Comparison of ENCODE assay signal across 8 cellular contexts in genomic region chr6:33299237-33299944, GRCh38. TPM values are rescaled to one million over a fixed set of nuclear protein-coding genes. Genes with fewer than 3 reads are reported as not detected.
DNase-seq lines count a peak whose midpoint lies in the region; ATAC-seq and TF ChIP-seq lines count a peak whose summit lies in the region.

No MANE protein-coding gene starts in this region.

- peak; percentile 94 for DNase-seq in ELF-1 (ENCODE audit: low read depth, low spot score)
- peak; percentile 80 for DNase-seq in H4 (ENCODE audit: low spot score)
- peak; percentile 95 for DNase-seq in RKO (ENCODE audit: low spot score)
- peak; percentile 88 for DNase-seq in activated T-helper 1 cell treated with anti-CD3 and anti-CD28 coated beads, Interleukin-2, amount 50 U/mL, for 16 hours (ENCODE audit: low read depth in 1 of 2, low spot score in 1 of 2)
- peak; percentile 89 for DNase-seq in fibroblast of lung (ENCODE audit: low read depth in 2 of 2)
- peak; percentile 86 to 95 (median 92) for DNase-seq in naive thymus-derived CD8-positive, alpha-beta T cell
- DNase-seq in stimulated activated naive B cell treated with anti-CD40 and anti-IgM and Interleukin-4, amounts not matched to agents 10 μg/mL and 1 μg/mL and 100 μg/mL, for 72 hours = peak; percentile 91

- no peaks in the 10 kb centered on the region for H4K20me1 ChIP-seq in fibroblast of lung (ENCODE audit: control insufficient read depth, extremely low read depth, insufficient read depth, low read length)

- peaks cover 0 to 2% (median 0%) of the 10 kb centered on the region in 5 donors for H3K27me3 Mint-ChIP-seq in naive thymus-derived CD8-positive, alpha-beta T cell
- H3K27me3 Mint-ChIP-seq in stimulated activated naive B cell treated with anti-CD40 and anti-IgM and Interleukin-4, amounts not matched to agents 10 μg/mL and 1 μg/mL and 100 μg/mL, for 72 hours = no peaks in the 10 kb centered on the region

- peak overlapping the region; percentile 94 to 100 (median 99) for H3K27ac Mint-ChIP-seq in naive thymus-derived CD8-positive, alpha-beta T cell
- H3K27ac Mint-ChIP-seq in stimulated activated naive B cell treated with anti-CD40 and anti-IgM and Interleukin-4, amounts not matched to agents 10 μg/mL and 1 μg/mL and 100 μg/mL, for 72 hours = peak overlapping the region; percentile 98

- H3K27me3 ChIP-seq in fibroblast of lung (ENCODE audit: control insufficient read depth, insufficient read depth, low read length) = no peaks in the 10 kb centered on the region

- H3K4me1 Mint-ChIP-seq in naive thymus-derived CD8-positive, alpha-beta T cell = peaks cover 20 to 49% (median 43%) of the 10 kb centered on the region in 4 donors
- H3K4me1 Mint-ChIP-seq in stimulated activated naive B cell treated with anti-CD40 and anti-IgM and Interleukin-4, amounts not matched to agents 10 μg/mL and 1 μg/mL and 100 μg/mL, for 72 hours = peaks cover 42 to 79% of the 10 kb centered on the region in 2 donors

- peaks cover 6% of the 10 kb centered on the region for H3K79me2 ChIP-seq in fibroblast of lung (ENCODE audit: control insufficient read depth, insufficient read depth, low read length)

- POLR2A ChIA-PET in naive thymus-derived CD8-positive, alpha-beta T cell (lab: Charles Lee) = interaction anchor here (0.6 to 7.4 kb wide), 27 partner anchors 8 to 328 kb away, joined by 3 to 106 read pairs (median 5); partner anchors contain the start of genes B3GALT4, CUTA, ITPR3 and PFDN6

- peak overlapping the region; percentile 80 to 100 (median 88) for H3K4me3 ChIP-seq in fibroblast of lung (replicated peaks in 1 of 4; ENCODE audit: control extremely low read depth in 1 of 4, insufficient read depth in 1 of 4, low read depth in 3 of 4, low read length in 4 of 4)

- peaks cover 0 to 62% (median 2%) of the 10 kb centered on the region in 3 donors for H3K36me3 Mint-ChIP-seq in naive thymus-derived CD8-positive, alpha-beta T cell
- H3K36me3 Mint-ChIP-seq in stimulated activated naive B cell treated with anti-CD40 and anti-IgM and Interleukin-4, amounts not matched to agents 10 μg/mL and 1 μg/mL and 100 μg/mL, for 72 hours = peaks cover 37 to 45% of the 10 kb centered on the region in 2 donors

- no peaks in the 10 kb centered on the region for H3K9me3 ChIP-seq in fibroblast of lung (ENCODE audit: control insufficient read depth, insufficient read depth, low read depth, low read length)

- H3K27ac ChIP-seq in fibroblast of lung (ENCODE audit: insufficient read depth, low read length) = peak overlapping the region; percentile 99

- H2AFZ ChIP-seq in fibroblast of lung (ENCODE audit: low read length) = peak overlapping the region; percentile 60

- peak overlapping the region; percentile 100 for H3K4me2 ChIP-seq in fibroblast of lung (ENCODE audit: extremely low read depth, insufficient read depth, low read length)

- TF ChIP-seq CTCF in LNCAP (IDR thresholded peaks at IDR 0.05) (peak; percentile 76), fibroblast of lung (conservative IDR thresholded peaks at IDR 0.05 in 1 of 2, IDR thresholded peaks at IDR 0.05 in 1 of 2; ENCODE audit: low read depth in 1 of 2, low read length in 2 of 2) (peak; percentile 61 to 81)

- peaks cover 10% of the 10 kb centered on the region for H3K36me3 ChIP-seq in fibroblast of lung (ENCODE audit: control insufficient read depth, insufficient read depth, low read length)

- H3K4me1 ChIP-seq in fibroblast of lung (ENCODE audit: control insufficient read depth, extremely low read depth, insufficient read depth, low read length) = peaks cover 2% of the 10 kb centered on the region

- peak overlapping the region; percentile 94 to 100 (median 98) for H3K4me3 Mint-ChIP-seq in naive thymus-derived CD8-positive, alpha-beta T cell
- H3K4me3 Mint-ChIP-seq in stimulated activated naive B cell treated with anti-CD40 and anti-IgM and Interleukin-4, amounts not matched to agents 10 μg/mL and 1 μg/mL and 100 μg/mL, for 72 hours = peak overlapping the region; percentile 96 to 98

- ATAC-seq in naive thymus-derived CD8-positive, alpha-beta T cell = peak; percentile 82 to 88
- ATAC-seq in stimulated activated naive B cell treated with anti-CD40 and anti-IgM and Interleukin-4, amounts not matched to agents 10 μg/mL and 1 μg/mL and 100 μg/mL, for 72 hours (replicated peaks) = peak; percentile 82 to 83

- H3K9ac ChIP-seq in fibroblast of lung (ENCODE audit: insufficient read depth, low read length) = peak overlapping the region; percentile 96

- peaks cover 0 to 2% (median 0%) of the 10 kb centered on the region in 9 donors for H3K9me3 Mint-ChIP-seq in naive thymus-derived CD8-positive, alpha-beta T cell
- H3K9me3 Mint-ChIP-seq in stimulated activated naive B cell treated with anti-CD40 and anti-IgM and Interleukin-4, amounts not matched to agents 10 μg/mL and 1 μg/mL and 100 μg/mL, for 72 hours = no peaks in the 10 kb centered on the region

RNA-seq across cellular contexts. Expression of gene RGL2, which starts 0.6 kb away (rescaled TPM):
- total RNA-seq in H4 (2014; rRNA removed; shearing (Covaris generic)) = 14.7 and 17.5 TPM in 2 replicates
- total RNA-seq in fibroblast of lung = 22.1 and 22.8 TPM in 2 replicates
- 17.4 and 20.5 TPM in 2 replicates for polyA plus RNA-seq in fibroblast of lung
- 20.2 and 26.1 TPM in 2 replicates for polyA plus RNA-seq in fibroblast of lung (2012)
- 54.9 and 57.4 TPM in 2 replicates for polyA minus RNA-seq in fibroblast of lung (ENCODE audit: low replicate concordance)
- 10 to 100 TPM; 60.3 to 66.4 TPM for total RNA-seq in naive thymus-derived CD8-positive, alpha-beta T cell
- 1 to 10 TPM; 5.3 to 9.9 (median 7.0) TPM for polyA plus RNA-seq in naive thymus-derived CD8-positive, alpha-beta T cell

RNA-seq across cellular contexts. Expression of gene PFDN6, which starts 10.0 kb away (rescaled TPM):
- total RNA-seq in H4 (2014; rRNA removed; shearing (Covaris generic)) = 85.0 and 105 TPM in 2 replicates
- 39.8 and 43.1 TPM in 2 replicates for total RNA-seq in fibroblast of lung
- 46.7 and 50.5 TPM in 2 replicates for polyA plus RNA-seq in fibroblast of lung
- polyA plus RNA-seq in fibroblast of lung (2012) = 88.3 and 89.0 TPM in 2 replicates
- 0.71 and 5.1 TPM in 2 replicates for polyA minus RNA-seq in fibroblast of lung (ENCODE audit: low replicate concordance)
- total RNA-seq in naive thymus-derived CD8-positive, alpha-beta T cell = 10 to 100 TPM; 30.4 to 36.6 TPM
- polyA plus RNA-seq in naive thymus-derived CD8-positive, alpha-beta T cell = 10 to 100 TPM; 33.4 to 38.2 (median 35.5) TPM

RNA-seq across cellular contexts. Expression of gene WDR46, which starts 10.4 kb away (rescaled TPM):
- total RNA-seq in H4 (2014; rRNA removed; shearing (Covaris generic)) = 89.0 and 99.5 TPM in 2 replicates
- 55.2 and 67.3 TPM in 2 replicates for total RNA-seq in fibroblast of lung
- polyA plus RNA-seq in fibroblast of lung = 31.1 and 45.0 TPM in 2 replicates
- polyA plus RNA-seq in fibroblast of lung (2012) = 42.9 and 62.3 TPM in 2 replicates
- 37.5 and 130 TPM in 2 replicates for polyA minus RNA-seq in fibroblast of lung (ENCODE audit: low replicate concordance)
- total RNA-seq in naive thymus-derived CD8-positive, alpha-beta T cell = 10 to 100 TPM; 53.3 to 59.0 TPM
- 10 to 100 TPM; 71.3 to 83.7 (median 74.1) TPM for polyA plus RNA-seq in naive thymus-derived CD8-positive, alpha-beta T cell

RNA-seq across cellular contexts. Expression of gene TAPBP, which starts 14.5 kb away (rescaled TPM):
- total RNA-seq in H4 (2014; rRNA removed; shearing (Covaris generic)) = 56.5 and 69.8 TPM in 2 replicates
- total RNA-seq in fibroblast of lung = 38.8 and 56.0 TPM in 2 replicates
- polyA plus RNA-seq in fibroblast of lung = 50.3 and 55.4 TPM in 2 replicates
- polyA plus RNA-seq in fibroblast of lung (2012) = 62.8 and 67.0 TPM in 2 replicates
- polyA minus RNA-seq in fibroblast of lung (ENCODE audit: low replicate concordance) = 94.8 and 117 TPM in 2 replicates
- 100 to 1,000 TPM; 212 to 215 TPM for total RNA-seq in naive thymus-derived CD8-positive, alpha-beta T cell
- polyA plus RNA-seq in naive thymus-derived CD8-positive, alpha-beta T cell = 100 to 1,000 TPM; 259 to 372 (median 327) TPM

RNA-seq across cellular contexts. Expression of gene ZBTB22, which starts 18.2 kb away (rescaled TPM):
- 7.9 and 11.3 TPM in 2 replicates for total RNA-seq in H4 (2014; rRNA removed; shearing (Covaris generic))
- 23.6 and 31.2 TPM in 2 replicates for total RNA-seq in fibroblast of lung
- 8.0 and 8.9 TPM in 2 replicates for polyA plus RNA-seq in fibroblast of lung
- 12.0 and 14.8 TPM in 2 replicates for polyA plus RNA-seq in fibroblast of lung (2012)
- 23.1 and 32.8 TPM in 2 replicates for polyA minus RNA-seq in fibroblast of lung (ENCODE audit: low replicate concordance)
- total RNA-seq in naive thymus-derived CD8-positive, alpha-beta T cell = 10 to 100 TPM; 29.7 to 33.6 TPM
- polyA plus RNA-seq in naive thymus-derived CD8-positive, alpha-beta T cell = 10 to 100 TPM; 10.4 to 13.4 (median 10.7) TPM

Comparison
In these comparisons a context has a peak if more than half of its experiments do, and no peak if none do; other contexts are left out.
1. Peak in every context shown above with its lines: DNase-seq, ATAC-seq, H3K4me3 ChIP-seq and H3K27ac ChIP-seq.